ENCODE assay signal across 9 cellular contexts in genomic region chr14:67583711-67584644, GRCh38. TPM values are rescaled to one million over a fixed set of nuclear protein-coding genes. Genes with fewer than 3 reads are reported as not detected.
DNase-seq lines count a peak whose midpoint lies in the region; ATAC-seq, FAIRE-seq and TF ChIP-seq lines count a peak whose summit lies in the region.
"Had no signal": no experiment of that assay in that cellular context is flagged by ENCODE, and none has a peak within 500 bp of the region (broad histone marks: within the 10 kb centered on the region; RNA-seq: fewer than 3 reads in every experiment).

No MANE protein-coding gene starts in this region.

- no peak for TF ChIP-seq EP300 in gastroesophageal sphincter (IDR thresholded peaks at IDR 0.05)

- CTCF ChIA-PET in activated CD4-positive, alpha-beta memory T cell treated with anti-CD3 and anti-CD28 coated beads for 36 hours (lab: Charles Lee) = interaction anchor here (0.8 to 8.7 kb wide), 15 partner anchors 13 to 156 kb away, joined by 3 to 99 read pairs (median 4); partner anchors contain the start of genes ARG2, PIGH, RDH12 and VTI1B

- H3K27ac Mint-ChIP-seq in activated CD4-positive, alpha-beta memory T cell treated with anti-CD3 and anti-CD28 coated beads for 36 hours = no peak overlapping the region

- peaks cover 1% of the 10 kb centered on the region for H3K36me3 Mint-ChIP-seq in activated CD4-positive, alpha-beta memory T cell treated with anti-CD3 and anti-CD28 coated beads for 36 hours

- intact Hi-C loops in activated CD4-positive, alpha-beta memory T cell treated with anti-CD3 and anti-CD28 coated beads for 36 hours (cut with micrococcal nuclease) = loop anchor here (1.0 kb wide), 2 partner anchors 83 to 120 kb away; no protein-coding TSS in a partner anchor

- POLR2A ChIA-PET in activated CD4-positive, alpha-beta memory T cell treated with anti-CD3 and anti-CD28 coated beads for 36 hours (lab: Charles Lee) = interaction anchor here (1.2 kb wide), 1 partner anchor 16 kb away, joined by 3 read pairs; the partner anchor contains the start of gene PIGH

- WGBS in gastroesophageal sphincter (ENCODE audit: low coverage in 1 of 2), 2 donors = 83 to 100% methylated on average over 1 to 2 of the region's 6 CpGs

- TF ChIP-seq POLR2A in gastroesophageal sphincter (IDR thresholded peaks at IDR 0.05) = no peak

- no peaks in the 10 kb centered on the region for H3K27me3 Mint-ChIP-seq in activated CD4-positive, alpha-beta memory T cell treated with anti-CD3 and anti-CD28 coated beads for 36 hours

- H3K4me1 ChIP-seq in gastroesophageal sphincter = no peaks in the 10 kb centered on the region

- no peaks in the 10 kb centered on the region for H3K9me3 Mint-ChIP-seq in activated CD4-positive, alpha-beta memory T cell treated with anti-CD3 and anti-CD28 coated beads for 36 hours

- no peaks in the 10 kb centered on the region for H3K27me3 ChIP-seq in gastroesophageal sphincter

- H3K4me3 ChIP-seq in gastroesophageal sphincter = no peak overlapping the region
- H3K4me3 ChIP-seq: skin epidermis had no signal

- H3K27ac ChIP-seq in gastroesophageal sphincter = no peak overlapping the region
- H3K27ac ChIP-seq: skin epidermis had no signal

- no peak overlapping the region for H3K4me3 Mint-ChIP-seq in activated CD4-positive, alpha-beta memory T cell treated with anti-CD3 and anti-CD28 coated beads for 36 hours

- H3K36me3 ChIP-seq in gastroesophageal sphincter = peaks cover 0 to 85% of the 10 kb centered on the region in 2 donors

- H3K4me1 Mint-ChIP-seq in activated CD4-positive, alpha-beta memory T cell treated with anti-CD3 and anti-CD28 coated beads for 36 hours (ENCODE audit: low read depth) = no peaks in the 10 kb centered on the region

- DNase-seq in COR-L47 (lab: John Stamatoyannopoulos, UW) (peak; percentile 36), GM18507 (ENCODE audit: extremely low spot score, insufficient read length, low read depth) (peak; percentile 44), NCI-H1092 treated with DMSO at 0.1 percent for 48 hours (lab: John Stamatoyannopoulos, UW) (peak; percentile 54), pons (ENCODE audit: low spot score) (peak; percentile 56), cortex of kidney (lab: John Stamatoyannopoulos, UW) (no peak)
- DNase-seq in activated CD4-positive, alpha-beta memory T cell treated with anti-CD3 and anti-CD28 coated beads for 36 hours = peak; percentile 32

- peak; percentile 67 for ATAC-seq in gastroesophageal sphincter
- ATAC-seq in GM19455 (IDR thresholded peaks at IDR 0.05; ENCODE audit: unreplicated experiment) = no peak

- peak in 3 of 4 experiments; percentile 46 to 58 (median 50) for TF ChIP-seq CTCF in gastroesophageal sphincter (IDR thresholded peaks at IDR 0.05)

- H3K9me3 ChIP-seq in gastroesophageal sphincter = no peaks in the 10 kb centered on the region

- peak; percentile 83 for FAIRE-seq in GM18507 (lab: Jason Lieb, UNC)

RNA-seq across cellular contexts. Expression of gene PIGH, which starts 16.1 kb away (rescaled TPM):
- total RNA-seq in activated CD4-positive, alpha-beta memory T cell treated with anti-CD3 and anti-CD28 coated beads for 36 hours = 10 to 100 TPM; 13.1 to 17.1 TPM
- total RNA-seq in gastroesophageal sphincter = 10 to 100 TPM; 20.5 to 31.9 (median 27.7) TPM

RNA-seq across cellular contexts. Expression of gene ARG2, which starts 35.7 kb away (rescaled TPM):
- 1 to 10 TPM; 6.8 to 7.6 TPM for total RNA-seq in activated CD4-positive, alpha-beta memory T cell treated with anti-CD3 and anti-CD28 coated beads for 36 hours
- total RNA-seq in gastroesophageal sphincter = 10 to 100 TPM in 3 of 4 donors, 1 to 10 TPM in 1; 5.7 to 24.7 (median 14.9) TPM

RNA-seq across cellular contexts. Expression of gene PLEKHH1, which starts 50.9 kb away (rescaled TPM):
- 1 to 10 TPM; 1.7 to 1.9 TPM for total RNA-seq in activated CD4-positive, alpha-beta memory T cell treated with anti-CD3 and anti-CD28 coated beads for 36 hours
- total RNA-seq in gastroesophageal sphincter = 1 to 10 TPM; 1.8 to 6.1 (median 4.0) TPM
